Comparison of ENCODE assay signal across 8 cellular contexts in the genomic region with DNA sequence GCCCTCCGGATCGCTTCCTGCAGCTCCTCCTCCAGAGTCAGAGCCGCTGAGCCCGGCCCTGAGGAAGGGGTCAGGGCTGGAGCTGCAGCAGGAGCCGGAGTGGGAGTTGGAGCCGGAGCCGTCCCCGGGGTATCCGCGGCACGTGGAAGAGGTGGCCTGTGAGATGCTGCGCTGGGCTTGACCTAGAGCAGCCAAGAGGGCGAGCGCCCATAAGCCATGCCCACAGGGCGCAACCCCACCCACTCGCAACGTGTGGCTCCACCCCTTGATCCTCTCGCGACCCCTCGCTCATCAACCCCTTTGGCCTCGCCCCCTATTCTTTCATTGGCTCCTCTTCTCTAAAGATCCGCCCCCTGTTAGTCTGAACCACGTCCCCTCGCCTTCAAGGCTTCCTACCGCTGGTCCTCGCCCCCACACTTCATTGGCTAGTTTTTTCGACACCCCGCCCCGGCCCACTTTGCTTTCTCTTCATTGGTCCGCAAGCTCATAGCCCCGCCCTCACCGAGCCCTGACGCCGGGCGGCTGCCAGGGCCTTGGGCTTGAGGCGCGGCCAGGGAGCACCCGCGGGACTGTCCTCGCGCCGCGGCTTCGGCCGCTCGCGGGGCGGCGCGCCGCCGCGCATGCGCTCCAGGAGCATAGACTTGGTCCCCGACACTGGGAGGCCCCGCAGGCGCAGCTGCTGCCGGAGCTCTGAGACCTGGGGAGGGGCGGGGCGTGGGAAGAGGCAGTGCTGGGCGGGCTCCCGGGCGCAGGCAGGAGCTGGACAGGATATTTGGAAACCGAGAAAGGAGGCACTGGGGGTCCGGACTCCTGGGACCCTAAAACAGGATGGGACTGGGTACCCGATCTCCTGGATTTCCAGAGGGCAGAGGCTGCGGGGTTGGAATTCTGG. TPM values are rescaled to one million over a fixed set of nuclear protein-coding genes. Genes with fewer than 3 reads are reported as not detected.
A peak's percentile ranks its signal among the peaks of the same experiment; 100 is the strongest.
DNase-seq lines count a peak whose midpoint lies in the region; ATAC-seq and TF ChIP-seq lines count a peak whose summit lies in the region.

No MANE protein-coding gene starts in this region.

- intact Hi-C loops in aorta (cut with DNase I) = no loop called here

- H3K9me3 ChIP-seq in hepatocyte (ENCODE audit: low read depth) (no peaks in the 10 kb centered on the region), aorta (ENCODE audit: control insufficient read depth, low read length) (no peaks in the 10 kb centered on the region)

- WGBS in hepatocyte (ENCODE audit: low lambda C conversion rate, missing lambda C conversion rate) = 3% methylated on average over 57 of the region's 67 CpGs
- 1% methylated on average over 64 to 67 of the region's 67 CpGs for WGBS in aorta, 2 donors

- H2AFZ ChIP-seq in hepatocyte = peak overlapping the region; percentile 70

- H3K36me3 ChIP-seq in hepatocyte (replicated peaks; ENCODE audit: insufficient read depth, low read depth) (no peaks in the 10 kb centered on the region), rectal smooth muscle tissue (ENCODE audit: control insufficient read depth, insufficient read depth, low read length) (no peaks in the 10 kb centered on the region), aorta (ENCODE audit: control insufficient read depth in 1 of 2, insufficient read depth in 2 of 2, low read length in 1 of 2) (no peaks in the 10 kb centered on the region)

- no peaks in the 10 kb centered on the region for H4K20me1 ChIP-seq in hepatocyte (ENCODE audit: insufficient read depth, poor library complexity, severe bottlenecking)

- no peaks in the 10 kb centered on the region for H3K9me2 ChIP-seq in hepatocyte (replicated peaks; ENCODE audit: insufficient read depth)

- ATAC-seq in GM18499 (IDR thresholded peaks at IDR 0.05; ENCODE audit: insufficient read depth, unreplicated experiment) = peak; percentile 65
- ATAC-seq in HG02938 (IDR thresholded peaks at IDR 0.05; ENCODE audit: unreplicated experiment) = peak; percentile 87
- peak; percentile 96 for ATAC-seq in aorta (ENCODE audit: low FRiP score)

- DNase-seq in NCI-H187 treated with DMSO at 0.1 percent for 48 hours (lab: John Stamatoyannopoulos, UW) (peak; percentile 99), T-helper 22 cell (ENCODE audit: low read depth) (peak; percentile 96), astrocyte of the cerebellum (ENCODE audit: low read depth) (peak; percentile 97), hepatocyte (ENCODE audit: low spot score) (peak; percentile 100), aorta (peak; percentile 99)

- H3K79me2 ChIP-seq in hepatocyte = peaks cover 16% of the 10 kb centered on the region

- H3K27ac ChIP-seq in hepatocyte (peak overlapping the region; percentile 89), rectal smooth muscle tissue (ENCODE audit: low read depth, low read length) (peak overlapping the region; percentile 86), aorta (ENCODE audit: low read depth in 1 of 2, low read length in 2 of 2) (no peak overlapping the region)

- H3K27me3 ChIP-seq in hepatocyte (no peaks in the 10 kb centered on the region), rectal smooth muscle tissue (ENCODE audit: control insufficient read depth, insufficient read depth, low read length) (no peaks in the 10 kb centered on the region), aorta (ENCODE audit: control insufficient read depth in 1 of 2, insufficient read depth in 2 of 2, low read length in 1 of 2) (no peaks in the 10 kb centered on the region)

- TF ChIP-seq CTCF in astrocyte of the cerebellum (IDR thresholded peaks at IDR 0.05; ENCODE audit: low read depth, low read length, missing control alignments) = no peak
- TF ChIP-seq CTCF in hepatocyte (IDR thresholded peaks at IDR 0.05; ENCODE audit: poor library complexity) = no peak

- in situ Hi-C loops in astrocyte of the cerebellum (cut with HindIII; ENCODE audit: low sequenced_read_pairs) = no loop called here

- H3K4me1 ChIP-seq in hepatocyte (ENCODE audit: insufficient read depth) = peaks cover 27% of the 10 kb centered on the region
- peaks cover 10% of the 10 kb centered on the region for H3K4me1 ChIP-seq in rectal smooth muscle tissue (ENCODE audit: control insufficient read depth, insufficient read depth, low read length)
- H3K4me1 ChIP-seq in aorta (ENCODE audit: control insufficient read depth in 1 of 2, insufficient read depth in 2 of 2, low read length in 2 of 2) = no peaks in the 10 kb centered on the region

- H3K9ac ChIP-seq in rectal smooth muscle tissue (ENCODE audit: low read length) = peak overlapping the region; percentile 38

- H3K4me3 ChIP-seq in astrocyte of the cerebellum (ENCODE audit: low read depth, low read length) (peak overlapping the region; percentile 85), hepatocyte (peak overlapping the region; percentile 39), rectal smooth muscle tissue (ENCODE audit: low read length) (peak overlapping the region; percentile 82), aorta (ENCODE audit: low read length in 2 of 2) (peak overlapping the region; percentile 38 to 46)

- H3K4me2 ChIP-seq in hepatocyte = peak overlapping the region; percentile 85

RNA-seq across cellular contexts. Expression of a gene that starts 5.4 kb away (rescaled TPM):
- 2.2 and 2.3 TPM in 2 replicates for total RNA-seq in hepatocyte
- 5.2 and 7.5 TPM in 2 replicates for polyA plus RNA-seq in hepatocyte
- total RNA-seq in aorta = 1 to 10 TPM in 1 of 2 donors, under 1 TPM in 1; 0.58 to 3.7 TPM
- polyA plus RNA-seq in aorta = 1 to 10 TPM in 1 of 2 donors, under 1 TPM in 1; 1.00 to 3.3 TPM

RNA-seq across cellular contexts. Expression of a gene that starts 18.3 kb away (rescaled TPM):
- total RNA-seq in hepatocyte = 12.4 and 13.4 TPM in 2 replicates
- 14.4 and 16.9 TPM in 2 replicates for polyA plus RNA-seq in hepatocyte
- total RNA-seq in aorta = not detected
- 1 to 10 TPM in 1 of 2 donors, not detected in 1; 2.8 TPM for polyA plus RNA-seq in aorta

RNA-seq across cellular contexts. Expression of a gene that starts 26.3 kb away (rescaled TPM):
- total RNA-seq in hepatocyte (1.1 and 4.2 TPM in 2 replicates), aorta (10 to 100 TPM; 15.4 to 31.2 TPM)
- polyA plus RNA-seq in hepatocyte (1.9 and 3.6 TPM in 2 replicates), aorta (1 to 10 TPM; 1.8 to 3.4 TPM)

RNA-seq across cellular contexts. Expression of a gene that starts 32.6 kb away (rescaled TPM):
- total RNA-seq in hepatocyte (0.40 and 0.57 TPM in 2 replicates), aorta (1 to 10 TPM in 1 of 2 donors, under 1 TPM in 1; 0.66 to 1.6 TPM)
- polyA plus RNA-seq in hepatocyte (0.52 and 1.3 TPM in 2 replicates), aorta (under 1 TPM in 1 of 2 donors, not detected in 1; 0.10 TPM)

RNA-seq across cellular contexts. Expression of a gene that starts 38.3 kb away (rescaled TPM):
- total RNA-seq in hepatocyte = 2.4 TPM in 2 replicates
- 4.3 and 5.2 TPM in 2 replicates for polyA plus RNA-seq in hepatocyte
- 1 to 10 TPM; 2.3 to 4.4 TPM for total RNA-seq in aorta
- polyA plus RNA-seq in aorta = under 1 TPM in 1 of 2 donors, not detected in 1; 0.05 TPM

Comparison
In these comparisons a context has a peak if more than half of its experiments do, and no peak if none do; other contexts are left out.
1. H3K27ac ChIP-seq: peak in hepatocyte (single experiment) and rectal smooth muscle tissue (single experiment); none in aorta (0 of 2).
2. RNA of a gene that starts 18.3 kb away (total RNA-seq): 12.4 to 13.4 TPM in hepatocyte; not detected in aorta; every median in the first group is over 10 times any median in the second.
3. Peak in every context shown above with its lines, with median percentiles within 50 percentile points of each other: ATAC-seq, DNase-seq and H3K4me3 ChIP-seq.